Comparison of ENCODE assay signal across 2 cellular contexts in the genomic region with DNA sequence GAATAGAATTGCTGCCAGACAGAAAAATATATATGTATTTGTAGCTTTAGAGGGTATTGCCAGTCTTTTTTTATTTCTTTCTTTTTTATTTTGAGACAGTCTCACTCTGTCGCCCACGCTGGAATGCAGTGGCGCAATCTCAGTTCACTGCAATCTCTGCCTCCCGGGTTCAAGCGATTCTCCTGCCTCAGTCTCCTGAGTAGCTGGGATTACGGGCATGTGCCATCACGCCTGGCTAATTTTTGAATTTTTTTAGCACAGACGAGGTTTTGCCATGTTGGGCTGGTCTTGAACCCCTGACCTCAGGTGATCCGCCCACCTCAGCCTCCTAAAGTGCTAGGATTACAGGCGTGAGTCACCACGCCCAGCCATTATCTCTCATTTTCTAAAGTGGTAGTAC. TPM values are rescaled to one million over a fixed set of nuclear protein-coding genes. Genes with fewer than 3 reads are reported as not detected.
"Had no signal": no experiment of that assay in that cellular context is flagged by ENCODE, and none has a peak within 500 bp of the region (broad histone marks: within the 10 kb centered on the region; RNA-seq: fewer than 3 reads in every experiment).

No MANE protein-coding gene starts in this region.

RNA-seq across cellular contexts. Expression of a gene that starts 35.3 kb away (rescaled TPM):
- total RNA-seq: myocyte had no signal
- polyA plus RNA-seq: naive thymus-derived CD4-positive, alpha-beta T cell had no signal
